Comparison of ENCODE assay signal across 8 cellular contexts in genomic region chr17:38751144-38751802, GRCh38. TPM values are rescaled to one million over a fixed set of nuclear protein-coding genes. Genes with fewer than 3 reads are reported as not detected.
DNase-seq lines count a peak whose midpoint lies in the region; ATAC-seq and TF ChIP-seq lines count a peak whose summit lies in the region.

No MANE protein-coding gene starts in this region.

- peaks cover 3% of the 10 kb centered on the region for H3K36me3 Mint-ChIP-seq in mesothelial cell of epicardium

- peak; percentile 77 for DNase-seq in NCI-H1092 treated with DMSO at 0.1 percent for 48 hours (lab: John Stamatoyannopoulos, UW)
- no peak for DNase-seq in NCI-H1092 (lab: John Stamatoyannopoulos, UW)
- DNase-seq in NB4 (ENCODE audit: low read depth): peak; percentile 52
- DNase-seq in astrocyte of the hippocampus (ENCODE audit: low read depth, low spot score): peak; percentile 57
- no peak for DNase-seq in mesothelial cell of epicardium (ENCODE audit: low spot score in 2 of 2, unreplicated experiment in 2 of 2)
- no peak for DNase-seq in left lobe of liver (ENCODE audit: low spot score)

- H3K4me3 Mint-ChIP-seq in mesothelial cell of epicardium: peak overlapping the region; percentile 91

- H3K27ac Mint-ChIP-seq in mesothelial cell of epicardium: peak overlapping the region; percentile 90

- H3K9me3 Mint-ChIP-seq in mesothelial cell of epicardium: no peaks in the 10 kb centered on the region

- TF ChIP-seq CTCF in NB4 (IDR thresholded peaks at IDR 0.05; ENCODE audit: low read depth, low read length) (no peak), mesothelial cell of epicardium (IDR thresholded peaks at IDR 0.05; ENCODE audit: unreplicated experiment) (no peak)

- H3K4me1 Mint-ChIP-seq in mesothelial cell of epicardium: peaks cover 37% of the 10 kb centered on the region

- TF ChIP-seq POLR2A in NB4 (IDR thresholded peaks at IDR 0.05; ENCODE audit: extremely low read depth, insufficient read length): no peak

- no peaks in the 10 kb centered on the region for H3K27me3 Mint-ChIP-seq in mesothelial cell of epicardium (ENCODE audit: low read depth)

- peak overlapping the region; percentile 96 for H3K4me3 ChIP-seq in NB4 (ENCODE audit: low read depth, low read length)

- ATAC-seq in left lobe of liver (no peak), GM19452 (IDR thresholded peaks at IDR 0.05; ENCODE audit: unreplicated experiment) (no peak), HG03439 (IDR thresholded peaks at IDR 0.05; ENCODE audit: unreplicated experiment) (no peak)

RNA-seq across cellular contexts. Expression of gene PSMB3, which starts 1.3 kb away (rescaled TPM):
- total RNA-seq in mesothelial cell of epicardium (107 to 121 TPM (median 115 TPM) in 3 replicates), left lobe of liver (98.2 TPM)

RNA-seq across cellular contexts. Expression of gene PCGF2, which starts 3.1 kb away (rescaled TPM):
- total RNA-seq in mesothelial cell of epicardium (83.3 to 95.8 TPM (median 91.9 TPM) in 3 replicates), left lobe of liver (4.4 TPM)

RNA-seq across cellular contexts. Expression of gene CISD3, which starts 21.1 kb away (rescaled TPM):
- total RNA-seq in mesothelial cell of epicardium (4.6 to 5.6 TPM (median 5.1 TPM) in 3 replicates), left lobe of liver (81.9 TPM)

RNA-seq across cellular contexts. Expression of gene MLLT6, which starts 46.2 kb away (rescaled TPM):
- 171 to 184 TPM (median 178 TPM) in 3 replicates for total RNA-seq in mesothelial cell of epicardium
- total RNA-seq in left lobe of liver: 29.5 TPM

RNA-seq across cellular contexts. Expression of gene PIP4K2B, which starts 48.1 kb away (rescaled TPM):
- total RNA-seq in mesothelial cell of epicardium: 73.5 to 81.1 TPM (median 76.0 TPM) in 3 replicates
- total RNA-seq in left lobe of liver: 19.8 TPM

Comparison
In these comparisons a context has a peak if more than half of its experiments do, and no peak if none do; other contexts are left out.
1. DNase-seq: peak in NCI-H1092 treated with DMSO at 0.1 percent for 48 hours (single experiment), NB4 (single experiment) and astrocyte of the hippocampus (single experiment); none in NCI-H1092 (single experiment), mesothelial cell of epicardium (0 of 2) and left lobe of liver (single experiment).
2. RNA of gene PCGF2, which starts 3.1 kb away (total RNA-seq): 83.3 to 95.8 TPM in mesothelial cell of epicardium; 4.4 TPM in left lobe of liver (single experiment); every median in the first group is over 10 times any median in the second.
3. RNA of gene CISD3, which starts 21.1 kb away (total RNA-seq): 81.9 TPM in left lobe of liver (single experiment); 4.6 to 5.6 TPM in mesothelial cell of epicardium; every median in the first group is over 10 times any median in the second.